16 cellular contexts compared by ENCODE assay signal in genomic region chr17:66135896-66136295, GRCh38.
"Had no signal": no experiment of that assay in that cellular context is flagged by ENCODE, and none has a peak within 500 bp of the region (broad histone marks: within the 10 kb centered on the region; RNA-seq: fewer than 3 reads in every experiment).

No MANE protein-coding gene starts in this region.

- ATAC-seq: effector memory CD8-positive, alpha-beta T cell; left lobe of liver; mucosa of descending colon; naive thymus-derived CD4-positive, alpha-beta T cell; stimulated activated naive B cell treated with anti-CD40 and anti-IgM and Interleukin-4, amounts not matched to agents 10 μg/mL and 1 μg/mL and 100 μg/mL, for 72 hours had no signal

- H3K4me2 ChIP-seq: hepatocyte had no signal

- H3K27me3 ChIP-seq: hepatocyte, ovary, tibial nerve had no signal

- H3K79me2 ChIP-seq: hepatocyte had no signal

- H3K27ac ChIP-seq: hepatocyte, ovary had no signal

- H3K4me3 ChIP-seq: hepatocyte, mucosa of descending colon, ovary, tibial nerve had no signal

- DNase-seq: activated CD4-positive, alpha-beta T cell treated with anti-CD3 and anti-CD28 coated beads, Interleukin-2, amount 10 ng/mL, durations not matched to agents 7 days and 5 days; activated naive CD4-positive, alpha-beta T cell treated with Interleukin-2 at 50 U/mL for 16 hours; dermis blood vessel endothelial cell; effector memory CD8-positive, alpha-beta T cell; mucosa of descending colon; naive thymus-derived CD4-positive, alpha-beta T cell; ovary; stimulated activated CD4-positive, alpha-beta T cell treated with anti-CD3 and anti-CD28 coated beads, Interleukin-15, amount 100 ng/mL, for 24 hours; stimulated activated CD4-positive, alpha-beta T cell treated with anti-CD3 and anti-CD28 coated beads, Interleukin-4, amount 100 ng/mL, for 1 hour; stimulated activated naive B cell treated with anti-CD40 and anti-IgM and Interleukin-4, amounts not matched to agents 10 μg/mL and 1 μg/mL and 100 μg/mL, for 72 hours; substantia nigra; SW 1271 had no signal

- H3K36me3 ChIP-seq: ovary had no signal

- FAIRE-seq: keratinocyte had no signal

- H3K4me1 ChIP-seq: tibial nerve had no signal

- H3K9me3 ChIP-seq: mucosa of descending colon, ovary had no signal

- H2AFZ ChIP-seq: hepatocyte had no signal
